35 cellular contexts compared by ENCODE assay signal in the genomic region with DNA sequence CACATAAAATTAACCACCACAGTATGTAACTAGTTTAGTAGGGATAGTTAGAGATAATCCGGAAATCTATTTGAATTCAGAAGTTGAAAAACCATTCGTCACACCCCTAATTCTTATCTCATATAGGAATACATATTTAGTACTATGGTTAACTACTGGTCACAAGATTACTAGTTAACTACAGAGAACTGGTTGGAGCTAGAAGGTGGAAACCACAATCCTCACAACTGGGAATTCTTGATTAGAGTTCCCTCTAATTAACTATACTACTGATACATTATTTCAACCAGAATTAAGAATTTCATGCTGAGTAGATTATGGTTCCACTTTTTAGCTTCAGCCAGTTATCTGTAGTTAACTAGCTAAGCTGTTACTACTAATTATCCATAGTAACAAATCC. TPM values are rescaled to one million over a fixed set of nuclear protein-coding genes. Genes with fewer than 3 reads are reported as not detected.
DNase-seq lines count a peak whose midpoint lies in the region; ATAC-seq, FAIRE-seq and TF ChIP-seq lines count a peak whose summit lies in the region.
"Had no signal": no experiment of that assay in that cellular context is flagged by ENCODE, and none has a peak within 500 bp of the region (broad histone marks: within the 10 kb centered on the region; RNA-seq: fewer than 3 reads in every experiment).

No MANE protein-coding gene starts in this region.

- H4K20me1 ChIP-seq in astrocyte (ENCODE audit: insufficient read depth, low read length) (no peaks in the 10 kb centered on the region), K562 (replicated peaks; ENCODE audit: control insufficient read depth, insufficient read depth, low read length) (no peaks in the 10 kb centered on the region)
- H4K20me1 ChIP-seq: BLaER1; BLaER1 treated with 17β-estradiol and CSF1 and Interleukin-3, amounts not matched to agents 10 nM and 100 nM had no signal

- H2AFZ ChIP-seq in astrocyte (ENCODE audit: low read depth, low read length) (no peak overlapping the region), K562 (ENCODE audit: low read depth, low read length) (no peak overlapping the region)

- H3K36me3 Mint-ChIP-seq in astrocyte (ENCODE audit: low read depth, unreplicated experiment), result no peaks in the 10 kb centered on the region
- H3K36me3 Mint-ChIP-seq: CD14-positive monocyte; CD4-positive, alpha-beta memory T cell; CD4-positive, CD25-positive, alpha-beta regulatory T cell; CD8-positive, alpha-beta memory T cell; CD8-positive, alpha-beta T cell had no signal

- no peak for ATAC-seq in K562
- no peak for ATAC-seq in HG03095 (IDR thresholded peaks at IDR 0.05; ENCODE audit: unreplicated experiment)
- ATAC-seq: A549; CD8-positive, alpha-beta T cell had no signal

- H3K4me3 ChIP-seq in astrocyte (ENCODE audit: insufficient read depth, low read depth, low read length), result no peak overlapping the region
- no peak overlapping the region for H3K4me3 ChIP-seq in K562
- H3K4me3 ChIP-seq in MG63, result no peak overlapping the region
- H3K4me3 ChIP-seq: A549; BLaER1; BLaER1 treated with 17β-estradiol and CSF1 and Interleukin-3, amounts not matched to agents 10 nM and 100 nM had no signal

- H3K4me1 Mint-ChIP-seq in astrocyte (ENCODE audit: low read depth, unreplicated experiment), result no peaks in the 10 kb centered on the region
- H3K4me1 Mint-ChIP-seq: B cell; CD14-positive monocyte; CD4-positive, alpha-beta memory T cell; CD4-positive, CD25-positive, alpha-beta regulatory T cell; CD8-positive, alpha-beta memory T cell had no signal

- H3K4me1 ChIP-seq in astrocyte (ENCODE audit: insufficient read depth, low read length), result no peaks in the 10 kb centered on the region
- H3K4me1 ChIP-seq in K562 (replicated peaks in 1 of 2; ENCODE audit: control insufficient read depth in 2 of 2, insufficient read depth in 2 of 2, low read length in 2 of 2), result no peaks in the 10 kb centered on the region
- H3K4me1 ChIP-seq: A549; BE2C; BLaER1; BLaER1 treated with 17β-estradiol and CSF1 and Interleukin-3, amounts not matched to agents 10 nM and 100 nM had no signal

- DNase-seq in astrocyte (ENCODE audit: low read depth) (no peak), K562 (ENCODE audit: extremely low read depth in 1 of 4, low spot score in 3 of 4) (no peak), MG63 (no peak)
- no peak for DNase-seq in activated naive CD4-positive, alpha-beta T cell treated with Interleukin-2 at 50 U/mL for 16 hours
- no peak for DNase-seq in stimulated activated CD4-positive, alpha-beta T cell treated with anti-CD3 and anti-CD28 coated beads, Interleukin-4, amount 100 ng/mL, for 1 hour
- DNase-seq: 8988T; ACHN; AML-193; BE2C; C1 segment of cervical spinal cord; Caco-2; Calu3; CD4-positive, alpha-beta memory T cell; CD4-positive, alpha-beta T cell; CD4-positive, CD25-positive, alpha-beta regulatory T cell; CD8-positive, alpha-beta memory T cell; CD8-positive, alpha-beta T cell; COR-L47; DMS 273 treated with DMSO at 0.1 percent for 48 hours; DMS153; DMS53; DMS79; DMS79 treated with DMSO at 0.1 percent for 48 hours; DND-41; EL had no signal

- TF ChIP-seq RAD21 in K562 (CRISPR knock-in tag; conservative IDR thresholded peaks at IDR 0.05 in 1 of 2, IDR thresholded peaks at IDR 0.05 in 1 of 2), result no peak

- no peaks in the 10 kb centered on the region for H3K9me1 ChIP-seq in K562 (ENCODE audit: control insufficient read depth, insufficient read depth, low read length)

- POLR2A ChIA-PET in K562 (lab: Yijun Ruan, JAX), result no interaction called here

- H3K9ac ChIP-seq in astrocyte (ENCODE audit: low read length) (no peak overlapping the region), K562 (ENCODE audit: insufficient read depth in 1 of 2, low read depth in 2 of 2, low read length in 2 of 2) (no peak overlapping the region)
- H3K9ac ChIP-seq: BLaER1; BLaER1 treated with 17β-estradiol and CSF1 and Interleukin-3, amounts not matched to agents 10 nM and 100 nM had no signal

- BruUV-seq in K562 (replicated peaks; lab: Mats Ljungman, UMichigan), result no TSS peak

- FAIRE-seq in astrocyte (lab: Jason Lieb, UNC) (peak; percentile 85), K562 (lab: Jason Lieb, UNC) (no peak)
- FAIRE-seq: D721Med had no signal

- no peak overlapping the region for H3K4me3 Mint-ChIP-seq in astrocyte (ENCODE audit: unreplicated experiment)
- H3K4me3 Mint-ChIP-seq: B cell; CD14-positive monocyte; CD4-positive, alpha-beta memory T cell; CD4-positive, alpha-beta T cell; CD4-positive, CD25-positive, alpha-beta regulatory T cell; CD8-positive, alpha-beta memory T cell; CD8-positive, alpha-beta T cell had no signal

- H3K4me2 ChIP-seq in astrocyte (ENCODE audit: low read length) (no peak overlapping the region), K562 (ENCODE audit: insufficient read depth, low read length) (no peak overlapping the region)
- H3K4me2 ChIP-seq: A549; BLaER1; BLaER1 treated with 17β-estradiol and CSF1 and Interleukin-3, amounts not matched to agents 10 nM and 100 nM had no signal

- H3K27ac ChIP-seq in C4-2B, result peak overlapping the region; percentile 82
- peak overlapping the region; percentile 58; the same call in 1 of the 2 replicates for H3K27ac ChIP-seq in VCaP
- no peak overlapping the region for H3K27ac ChIP-seq in astrocyte (ENCODE audit: low read depth, low read length)
- no peak overlapping the region for H3K27ac ChIP-seq in K562 (ENCODE audit: extremely low read depth, low read depth, low read length)
- H3K27ac ChIP-seq: 22Rv1; A549; BLaER1; BLaER1 treated with 17β-estradiol and CSF1 and Interleukin-3, amounts not matched to agents 10 nM and 100 nM had no signal

- H3K9me3 ChIP-seq in astrocyte (ENCODE audit: insufficient read depth, low read depth, low read length), result no peaks in the 10 kb centered on the region
- no peaks in the 10 kb centered on the region for H3K9me3 ChIP-seq in K562 (replicated peaks; ENCODE audit: control insufficient read depth, insufficient read depth, low read depth, low read length)
- no peaks in the 10 kb centered on the region for H3K9me3 ChIP-seq in MG63
- H3K9me3 ChIP-seq: A549; BE2C; BLaER1; BLaER1 treated with 17β-estradiol and CSF1 and Interleukin-3, amounts not matched to agents 10 nM and 100 nM; Caco-2 had no signal

- CTCF ChIA-PET in K562 (lab: Yijun Ruan, JAX; ENCODE audit: low intra/inter-chr PET ratio), result no interaction called here

- H3K79me2 ChIP-seq in astrocyte (ENCODE audit: insufficient read depth, low read length) (no peaks in the 10 kb centered on the region), K562 (ENCODE audit: control insufficient read depth, insufficient read depth, low read length) (no peaks in the 10 kb centered on the region)

- no peak for TF ChIP-seq POLR2A in K562 (conservative IDR thresholded peaks at IDR 0.05)

- peaks cover 22% of the 10 kb centered on the region for H3K27me3 Mint-ChIP-seq in astrocyte (ENCODE audit: low read depth, unreplicated experiment)

- peaks cover 2% of the 10 kb centered on the region for H3K27me3 ChIP-seq in astrocyte (ENCODE audit: insufficient read depth, low read length)
- no peaks in the 10 kb centered on the region; a peak in 3 of 5 replicates for H3K27me3 ChIP-seq in K562 (ENCODE audit: control insufficient read depth in 2 of 2, insufficient read depth in 2 of 2, low read length in 2 of 2)
- peaks cover 5% of the 10 kb centered on the region; the same call in 1 of the 2 replicates for H3K27me3 ChIP-seq in MG63
- H3K27me3 ChIP-seq: BE2C had no signal

- H3K27ac Mint-ChIP-seq in astrocyte (ENCODE audit: unreplicated experiment), result no peak overlapping the region
- H3K27ac Mint-ChIP-seq: B cell; CD14-positive monocyte; CD4-positive, alpha-beta memory T cell; CD4-positive, alpha-beta T cell; CD4-positive, CD25-positive, alpha-beta regulatory T cell; CD8-positive, alpha-beta T cell had no signal

- H3K36me3 ChIP-seq in astrocyte (ENCODE audit: insufficient read depth, low read length) (no peaks in the 10 kb centered on the region), K562 (ENCODE audit: control insufficient read depth, insufficient read depth, low read length) (no peaks in the 10 kb centered on the region), MG63 (no peaks in the 10 kb centered on the region)
- H3K36me3 ChIP-seq: BE2C; BLaER1; BLaER1 treated with 17β-estradiol and CSF1 and Interleukin-3, amounts not matched to agents 10 nM and 100 nM had no signal

- intact Hi-C loops in K562 (cut with micrococcal nuclease), result no loop called here

- TF ChIP-seq EP300 in K562 (IDR thresholded peaks at IDR 0.05; ENCODE audit: low read length), result no peak

- 0% methylated on average over 1 of the region's 2 CpGs for WGBS in K562 (ENCODE audit: insufficient coverage, low coverage, missing lambda C conversion rate)

- in situ Hi-C loops in K562 (cut with MboI), result no loop called here

- H3K9me3 Mint-ChIP-seq in astrocyte (ENCODE audit: unreplicated experiment), result no peaks in the 10 kb centered on the region
- H3K9me3 Mint-ChIP-seq: CD14-positive monocyte; CD4-positive, alpha-beta memory T cell; CD4-positive, alpha-beta T cell; CD8-positive, alpha-beta memory T cell; CD8-positive, alpha-beta T cell had no signal

- TF ChIP-seq CTCF in C4-2B (conservative IDR thresholded peaks at IDR 0.05) (no peak), VCaP (conservative IDR thresholded peaks at IDR 0.05) (no peak), astrocyte (IDR thresholded peaks at IDR 0.05; ENCODE audit: insufficient read depth, low read depth, low read length) (no peak), K562 (IDR thresholded peaks at IDR 0.05 in 2 of 3, conservative IDR thresholded peaks at IDR 0.05 in 1 of 3; ENCODE audit: insufficient read depth in 2 of 3, low read depth in 1 of 3, low read length in 3 of 3) (no peak)

RNA-seq across cellular contexts. Expression of a gene that starts 39.9 kb away (rescaled TPM):
- total RNA-seq in astrocyte, result 6.5 and 7.1 TPM in 2 replicates
- total RNA-seq in K562 (2011; cell fraction: chromatin; rRNA removed; ENCODE audit: low replicate concordance), result 5.0 and 13.7 TPM in 2 replicates
- total RNA-seq in K562 (2011; cell fraction: nucleolus; rRNA removed), result 3.0 and 3.2 TPM in 2 replicates
- 5.2 and 14.0 TPM in 2 replicates for total RNA-seq in K562 (2011; cell fraction: nucleoplasm; rRNA removed)
- total RNA-seq in K562 (2014; rRNA removed), result 7.1 and 8.1 TPM in 2 replicates
- total RNA-seq in K562 (2014; rRNA removed; fragmentation: Illumina TruSeq; extraction: Trizol), result 8.2 and 10.6 TPM in 2 replicates
- 6.3 and 7.0 TPM in 2 replicates for total RNA-seq in K562 (2015; rRNA removed; fragmentation: Illumina TruSeq; extraction: Trizol)
- total RNA-seq in K562 (2021), result 8.2 and 8.8 TPM in 2 replicates
- polyA plus RNA-seq in K562 (2011; rRNA removed), result 5.6 and 6.3 TPM in 2 replicates
- 3.6 and 4.1 TPM in 2 replicates for polyA plus RNA-seq in K562 (2011; cell fraction: cytosol; rRNA removed)
- 2.1 and 2.2 TPM in 2 replicates for polyA plus RNA-seq in K562 (2011; cell fraction: nucleus; rRNA removed)
- polyA plus RNA-seq in K562 (2012), result 5.4 and 9.4 TPM in 2 replicates
- 5.8 and 6.7 TPM in 2 replicates for polyA plus RNA-seq in K562 (2014; fragmentation: Illumina TruSeq; extraction: Trizol)
- 1 to 10 TPM; 3.1 to 3.4 TPM for polyA plus RNA-seq in K562 (2014; fragmentation: Nextera tagmentation; extraction: Ambion mirVana)
- 6.4 and 8.3 TPM in 2 replicates for polyA plus RNA-seq in K562 (2014; rRNA removed)
- 4.8 and 6.5 TPM in 2 replicates for polyA minus RNA-seq in K562 (2011; rRNA and poly(A)+ RNA removed)
- 2.9 and 3.5 TPM in 2 replicates for polyA minus RNA-seq in K562 (2011; cell fraction: cytosol; rRNA and poly(A)+ RNA removed)
- polyA minus RNA-seq in K562 (2011; cell fraction: nucleus; rRNA and poly(A)+ RNA removed), result 2.3 and 4.4 TPM in 2 replicates
- 5.0 and 6.2 TPM in 2 replicates for total RNA-seq in MG63 (2014; rRNA removed; shearing (Covaris generic); ENCODE audit: low replicate concordance)

Comparison
In these comparisons a context has a peak if more than half of its experiments do, and no peak if none do; other contexts are left out.
1. H3K27ac ChIP-seq: peak in C4-2B (single experiment) and VCaP (single experiment); none in astrocyte (single experiment) and K562 (single experiment).